In genomic region chrX:124679199-124679598, GRCh38 we compare ENCODE assay signal across 27 cellular contexts.
"Had no signal": no experiment of that assay in that cellular context is flagged by ENCODE, and none has a peak within 500 bp of the region (broad histone marks: within the 10 kb centered on the region; RNA-seq: fewer than 3 reads in every experiment).

No MANE protein-coding gene starts in this region.

- H3K9me3 Mint-ChIP-seq: activated CD4-positive, alpha-beta T cell treated with anti-CD3 and anti-CD28 coated beads, Interleukin-2, amount 10 ng/mL, durations not matched to agents 24 days and 14 days; activated naive CD4-positive, alpha-beta T cell treated with anti-CD3 and anti-CD28 coated beads, Interleukin-2, amount 50 U/mL, for 24 hours; activated T-cell treated with anti-CD3 and anti-CD28 coated beads, Interleukin-2, amount 50 U/mL, for 24 hours; activated T-helper 1 cell treated with anti-CD3 and anti-CD28 coated beads, Interleukin-12 subunit alpha, Interleukin-12 subunit beta, Interleukin-2, Interleukin-4 antibody, amounts not matched to agents 30 ng/mL and 10 ng/mL and 1 ng/mL, durations not matched to agents 14 hours and 24 hours and 36 hours; T-helper 1 cell treated with Interleukin-12 subunit alpha and Interleukin-12 subunit beta and Interleukin-4 antibody, amounts not matched to agents 30 μg/mL and 1 μg/mL, for 36 hours; WTC11 had no signal

- H3K27me3 Mint-ChIP-seq: activated CD4-positive, alpha-beta T cell treated with anti-CD3 and anti-CD28 coated beads, Interleukin-2, amount 10 ng/mL, durations not matched to agents 24 days and 14 days; activated CD8-positive, alpha-beta memory T cell treated with anti-CD3 and anti-CD28 coated beads, Interleukin-2, amount 10 ng/mL, durations not matched to agents 7 days and 5 days; activated naive CD4-positive, alpha-beta T cell treated with anti-CD3 and anti-CD28 coated beads, Interleukin-2, amount 50 U/mL, for 24 hours; activated T-cell treated with anti-CD3 and anti-CD28 coated beads, Interleukin-2, amount 50 U/mL, for 24 hours; IgD-negative memory B cell had no signal

- H3K36me3 Mint-ChIP-seq: activated CD8-positive, alpha-beta memory T cell treated with anti-CD3 and anti-CD28 coated beads, Interleukin-2, amount 10 ng/mL, durations not matched to agents 7 days and 5 days; IgD-negative memory B cell; WTC11 had no signal

- H3K27ac Mint-ChIP-seq: activated CD4-positive, alpha-beta T cell treated with anti-CD3 and anti-CD28 coated beads, Interleukin-2, amount 10 ng/mL, durations not matched to agents 24 days and 14 days; activated CD8-positive, alpha-beta memory T cell treated with anti-CD3 and anti-CD28 coated beads, Interleukin-2, amount 10 ng/mL, durations not matched to agents 7 days and 5 days; activated naive CD4-positive, alpha-beta T cell treated with anti-CD3 and anti-CD28 coated beads, Interleukin-2, amount 50 U/mL, for 24 hours; activated T-cell treated with anti-CD3 and anti-CD28 coated beads, Interleukin-2, amount 50 U/mL, for 24 hours; activated T-helper 1 cell treated with anti-CD3 and anti-CD28 coated beads, Interleukin-12 subunit alpha, Interleukin-12 subunit beta, Interleukin-2, Interleukin-4 antibody, amounts not matched to agents 30 ng/mL and 10 ng/mL and 1 ng/mL, durations not matched to agents 14 hours and 24 hours and 36 hours; IgD-negative memory B cell; T-helper 1 cell treated with Interleukin-12 subunit alpha and Interleukin-12 subunit beta and Interleukin-4 antibody, amounts not matched to agents 30 μg/mL and 1 μg/mL, for 36 hours; WTC11 had no signal

- H3K4me3 Mint-ChIP-seq: activated CD4-positive, alpha-beta T cell treated with anti-CD3 and anti-CD28 coated beads, Interleukin-2, amount 10 ng/mL, durations not matched to agents 24 days and 14 days; activated CD8-positive, alpha-beta memory T cell treated with anti-CD3 and anti-CD28 coated beads, Interleukin-2, amount 10 ng/mL, durations not matched to agents 7 days and 5 days; activated naive CD4-positive, alpha-beta T cell treated with anti-CD3 and anti-CD28 coated beads, Interleukin-2, amount 50 U/mL, for 24 hours; activated T-cell treated with anti-CD3 and anti-CD28 coated beads, Interleukin-2, amount 50 U/mL, for 24 hours; activated T-helper 1 cell treated with anti-CD3 and anti-CD28 coated beads, Interleukin-12 subunit alpha, Interleukin-12 subunit beta, Interleukin-2, Interleukin-4 antibody, amounts not matched to agents 30 ng/mL and 10 ng/mL and 1 ng/mL, durations not matched to agents 14 hours and 24 hours and 36 hours; IgD-negative memory B cell; T-helper 1 cell treated with Interleukin-12 subunit alpha and Interleukin-12 subunit beta and Interleukin-4 antibody, amounts not matched to agents 30 μg/mL and 1 μg/mL, for 36 hours; WTC11 had no signal

- H3K4me1 Mint-ChIP-seq: activated CD4-positive, alpha-beta T cell treated with anti-CD3 and anti-CD28 coated beads, Interleukin-2, amount 10 ng/mL, durations not matched to agents 24 days and 14 days; activated CD8-positive, alpha-beta memory T cell treated with anti-CD3 and anti-CD28 coated beads, Interleukin-2, amount 10 ng/mL, durations not matched to agents 7 days and 5 days; activated naive CD4-positive, alpha-beta T cell treated with anti-CD3 and anti-CD28 coated beads, Interleukin-2, amount 50 U/mL, for 24 hours; IgD-negative memory B cell; WTC11 had no signal

- H3K4me3 ChIP-seq: breast epithelium, SK-N-MC had no signal

- ATAC-seq: activated CD8-positive, alpha-beta memory T cell treated with anti-CD3 and anti-CD28 coated beads, Interleukin-2, amount 10 ng/mL, durations not matched to agents 7 days and 5 days; PC-3; WTC11 had no signal

- DNase-seq: activated CD4-positive, alpha-beta T cell treated with anti-CD3 and anti-CD28 coated beads, Interleukin-2, amount 10 ng/mL, durations not matched to agents 24 days and 14 days; activated CD4-positive, alpha-beta T cell treated with anti-CD3 and anti-CD28 coated beads, Interleukin-2, amount 50 U/mL, for 48 hours; activated CD4-positive, CD25-positive, alpha-beta regulatory T cell treated with anti-CD3 and anti-CD28 coated beads, Interleukin-2, amount 50 U/mL, for 72 hours; activated CD8-positive, alpha-beta memory T cell treated with anti-CD3 and anti-CD28 coated beads, Interleukin-2, amount 10 ng/mL, durations not matched to agents 7 days and 5 days; activated effector memory CD4-positive, alpha-beta T cell treated with Interleukin-2 at 50 U/mL for 16 hours; activated naive CD4-positive, alpha-beta T cell; activated T-cell treated with anti-CD3 and anti-CD28 coated beads, Interleukin-2, amount 50 U/mL, for 24 hours; aorta; caudate nucleus; NCI-H1092 treated with DMSO at 0.1 percent for 48 hours; NCI-H1417 treated with DMSO at 0.1 percent for 48 hours; NCI-H1694; NCI-H2029; NCI-H2107; NCI-H2171 treated with DMSO at 0.1 percent for 48 hours; NCI-H226; NCI-H526; PC-3; SHP77 treated with DMSO at 0.1 percent for 48 hours; T-helper 9 cell had no signal
